Comparison of ENCODE assay signal across 1 cellular context in the genomic region with DNA sequence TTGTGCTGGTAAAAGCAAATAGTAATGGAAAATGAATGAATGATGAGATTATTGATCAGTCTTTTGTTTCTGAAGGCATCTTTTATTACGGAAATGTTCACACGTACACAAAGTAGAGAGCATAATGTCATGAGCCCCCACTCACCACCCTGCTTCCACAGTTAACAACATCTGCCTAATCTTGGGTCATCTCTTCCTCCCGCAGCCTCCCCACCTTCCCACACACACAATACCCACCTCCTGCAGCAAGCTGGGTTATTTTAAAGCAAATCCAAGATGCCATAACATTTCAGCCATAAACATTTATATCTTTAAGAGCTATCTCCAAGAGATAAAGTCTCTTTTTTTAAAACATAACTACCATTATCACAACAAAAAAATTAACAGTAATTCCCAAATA.
TF ChIP-seq lines count a peak whose summit lies in the region.

No MANE protein-coding gene starts in this region.

TF ChIP-seq in GM23338, 12 proteins besides CTCF, POLR2A, EP300 and RAD21 (continued from another document):
- TF ChIP-seq, protein P1, sequence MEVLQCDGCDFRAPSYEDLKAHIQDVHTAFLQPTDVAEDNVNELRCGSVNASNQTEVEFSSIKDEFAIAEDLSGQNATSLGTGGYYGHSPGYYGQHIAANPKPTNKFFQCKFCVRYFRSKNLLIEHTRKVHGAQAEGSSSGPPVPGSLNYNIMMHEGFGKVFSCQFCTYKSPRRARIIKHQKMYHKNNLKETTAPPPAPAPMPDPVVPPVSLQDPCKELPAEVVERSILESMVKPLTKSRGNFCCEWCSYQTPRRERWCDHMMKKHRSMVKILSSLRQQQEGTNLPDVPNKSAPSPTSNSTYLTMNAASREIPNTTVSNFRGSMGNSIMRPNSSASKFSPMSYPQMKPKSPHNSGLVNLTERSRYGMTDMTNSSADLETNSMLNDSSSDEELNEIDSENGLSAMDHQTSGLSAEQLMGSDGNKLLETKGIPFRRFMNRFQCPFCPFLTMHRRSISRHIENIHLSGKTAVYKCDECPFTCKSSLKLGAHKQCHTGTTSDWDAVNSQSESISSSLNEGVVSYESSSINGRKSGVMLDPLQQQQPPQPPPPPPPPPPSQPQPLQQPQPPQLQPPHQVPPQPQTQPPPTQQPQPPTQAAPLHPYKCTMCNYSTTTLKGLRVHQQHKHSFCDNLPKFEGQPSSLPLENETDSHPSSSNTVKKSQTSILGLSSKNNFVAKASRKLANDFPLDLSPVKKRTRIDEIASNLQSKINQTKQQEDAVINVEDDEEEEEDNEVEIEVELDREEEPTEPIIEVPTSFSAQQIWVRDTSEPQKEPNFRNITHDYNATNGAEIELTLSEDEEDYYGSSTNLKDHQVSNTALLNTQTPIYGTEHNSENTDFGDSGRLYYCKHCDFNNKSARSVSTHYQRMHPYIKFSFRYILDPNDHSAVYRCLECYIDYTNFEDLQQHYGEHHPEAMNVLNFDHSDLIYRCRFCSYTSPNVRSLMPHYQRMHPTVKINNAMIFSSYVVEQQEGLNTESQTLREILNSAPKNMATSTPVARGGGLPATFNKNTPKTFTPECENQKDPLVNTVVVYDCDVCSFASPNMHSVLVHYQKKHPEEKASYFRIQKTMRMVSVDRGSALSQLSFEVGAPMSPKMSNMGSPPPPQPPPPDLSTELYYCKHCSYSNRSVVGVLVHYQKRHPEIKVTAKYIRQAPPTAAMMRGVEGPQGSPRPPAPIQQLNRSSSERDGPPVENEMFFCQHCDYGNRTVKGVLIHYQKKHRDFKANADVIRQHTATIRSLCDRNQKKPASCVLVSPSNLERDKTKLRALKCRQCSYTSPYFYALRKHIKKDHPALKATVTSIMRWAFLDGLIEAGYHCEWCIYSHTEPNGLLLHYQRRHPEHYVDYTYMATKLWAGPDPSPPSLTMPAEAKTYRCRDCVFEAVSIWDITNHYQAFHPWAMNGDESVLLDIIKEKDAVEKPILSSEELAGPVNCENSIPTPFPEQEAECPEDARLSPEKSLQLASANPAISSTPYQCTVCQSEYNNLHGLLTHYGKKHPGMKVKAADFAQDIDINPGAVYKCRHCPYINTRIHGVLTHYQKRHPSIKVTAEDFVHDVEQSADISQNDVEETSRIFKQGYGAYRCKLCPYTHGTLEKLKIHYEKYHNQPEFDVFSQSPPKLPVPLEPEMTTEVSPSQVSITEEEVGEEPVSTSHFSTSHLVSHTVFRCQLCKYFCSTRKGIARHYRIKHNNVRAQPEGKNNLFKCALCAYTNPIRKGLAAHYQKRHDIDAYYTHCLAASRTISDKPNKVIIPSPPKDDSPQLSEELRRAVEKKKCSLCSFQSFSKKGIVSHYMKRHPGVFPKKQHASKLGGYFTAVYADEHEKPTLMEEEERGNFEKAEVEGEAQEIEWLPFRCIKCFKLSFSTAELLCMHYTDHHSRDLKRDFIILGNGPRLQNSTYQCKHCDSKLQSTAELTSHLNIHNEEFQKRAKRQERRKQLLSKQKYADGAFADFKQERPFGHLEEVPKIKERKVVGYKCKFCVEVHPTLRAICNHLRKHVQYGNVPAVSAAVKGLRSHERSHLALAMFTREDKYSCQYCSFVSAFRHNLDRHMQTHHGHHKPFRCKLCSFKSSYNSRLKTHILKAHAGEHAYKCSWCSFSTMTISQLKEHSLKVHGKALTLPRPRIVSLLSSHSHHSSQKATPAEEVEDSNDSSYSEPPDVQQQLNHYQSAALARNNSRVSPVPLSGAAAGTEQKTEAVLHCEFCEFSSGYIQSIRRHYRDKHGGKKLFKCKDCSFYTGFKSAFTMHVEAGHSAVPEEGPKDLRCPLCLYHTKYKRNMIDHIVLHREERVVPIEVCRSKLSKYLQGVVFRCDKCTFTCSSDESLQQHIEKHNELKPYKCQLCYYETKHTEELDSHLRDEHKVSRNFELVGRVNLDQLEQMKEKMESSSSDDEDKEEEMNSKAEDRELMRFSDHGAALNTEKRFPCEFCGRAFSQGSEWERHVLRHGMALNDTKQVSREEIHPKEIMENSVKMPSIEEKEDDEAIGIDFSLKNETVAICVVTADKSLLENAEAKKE (CRISPR knock-in tag; IDR thresholded peaks at IDR 0.05): no peak
- TF ChIP-seq STAT1 (IDR thresholded peaks at IDR 0.05; ENCODE audit: unreplicated experiment) (no peak), ZNF331 (CRISPR knock-in tag; IDR thresholded peaks at IDR 0.05; ENCODE audit: low read depth) (no peak)
TF ChIP-seq in GM23338: peak in this region for 0.
